24 cellular contexts compared by ENCODE assay signal in genomic region chr6:24078200-24078599, GRCh38. TPM values are rescaled to one million over a fixed set of nuclear protein-coding genes. Genes with fewer than 3 reads are reported as not detected.
A peak's percentile ranks its signal among the peaks of the same experiment; 100 is the strongest.
DNase-seq lines count a peak whose midpoint lies in the region; ATAC-seq, FAIRE-seq and TF ChIP-seq lines count a peak whose summit lies in the region.
"Had no signal": no experiment of that assay in that cellular context is flagged by ENCODE, and none has a peak within 500 bp of the region (broad histone marks: within the 10 kb centered on the region; RNA-seq: fewer than 3 reads in every experiment).

No MANE protein-coding gene starts in this region.

- H3K4me1 ChIP-seq in small intestine (ENCODE audit: control insufficient read depth in 2 of 2, insufficient read depth in 1 of 2, low read depth in 1 of 2, low read length in 1 of 2), result no peaks in the 10 kb centered on the region
- no peaks in the 10 kb centered on the region for H3K4me1 ChIP-seq in gastrocnemius medialis
- H3K4me1 ChIP-seq: A549, esophagus muscularis mucosa, Peyer's patch, prostate gland had no signal

- no peak for TF ChIP-seq POLR2A in gastrocnemius medialis (IDR thresholded peaks at IDR 0.05)

- H3K36me3 ChIP-seq in small intestine (ENCODE audit: control insufficient read depth in 2 of 2, insufficient read depth in 2 of 2, low read length in 2 of 2) (no peaks in the 10 kb centered on the region), gastrocnemius medialis (no peaks in the 10 kb centered on the region)
- H3K36me3 ChIP-seq: esophagus muscularis mucosa, Peyer's patch, prostate gland had no signal

- no peaks in the 10 kb centered on the region for H3K9me3 ChIP-seq in small intestine (ENCODE audit: control insufficient read depth, low read depth)
- H3K9me3 ChIP-seq in gastrocnemius medialis, result no peaks in the 10 kb centered on the region
- H3K9me3 ChIP-seq: A549, Peyer's patch, prostate gland had no signal

- DNase-seq in A172 (ENCODE audit: low spot score) (peak; percentile 4), GM12865 (ENCODE audit: low read depth) (peak; percentile 15), RPMI7951 (ENCODE audit: low read depth) (peak; percentile 1), inferior parietal cortex (ENCODE audit: extremely low spot score) (peak; percentile 57), small intestine (no peak), D341Med (ENCODE audit: low spot score) (no peak), gastrocnemius medialis (no peak), pons (ENCODE audit: low spot score) (no peak)
- DNase-seq: CD4-positive, alpha-beta memory T cell; effector CD4-positive, alpha-beta T cell; natural killer cell; NCI-H1105; NCI-H2171; Peyer's patch; SK-N-SH had no signal

- H3K4me3 ChIP-seq in GM12865 (ENCODE audit: low read depth, low read length), result no peak overlapping the region
- no peak overlapping the region for H3K4me3 ChIP-seq in small intestine (ENCODE audit: low read depth in 1 of 2, low read length in 2 of 2)
- H3K4me3 ChIP-seq in gastrocnemius medialis, result no peak overlapping the region
- H3K4me3 ChIP-seq: A549, esophagus muscularis mucosa, Peyer's patch, prostate gland had no signal

- TF ChIP-seq CTCF in GM12865 (IDR thresholded peaks at IDR 0.05; ENCODE audit: insufficient read depth, low read depth, low read length, missing control alignments) (no peak), gastrocnemius medialis (IDR thresholded peaks at IDR 0.05 in 4 of 5, conservative IDR thresholded peaks at IDR 0.05 in 1 of 5) (no peak)

- ATAC-seq in gastrocnemius medialis, result no peak
- ATAC-seq: A549; activated CD4-positive, CD25-positive, alpha-beta regulatory T cell treated with anti-CD3 and anti-CD28 coated beads, Interleukin-2, amount 50 U/mL, for 24 hours; HCT116; natural killer cell had no signal

- in situ Hi-C loops in gastrocnemius medialis (cut with MboI; ENCODE audit: low sequenced_read_pairs in 4 of 4), result no loop called here

- intact Hi-C loops in gastrocnemius medialis (cut with DNase I; ENCODE audit: low total_unique reads), result no loop called here

- no peak for FAIRE-seq in small intestine (lab: Jason Lieb, UNC)
- FAIRE-seq: A549, keratinocyte had no signal

- H3K27me3 ChIP-seq in small intestine (ENCODE audit: control insufficient read depth in 2 of 2, insufficient read depth in 2 of 2, low read length in 2 of 2) (no peaks in the 10 kb centered on the region), gastrocnemius medialis (no peaks in the 10 kb centered on the region)
- H3K27me3 ChIP-seq: esophagus muscularis mucosa, Peyer's patch had no signal

- 73 to 83% (median 83%) methylated on average over 3 of the region's 3 CpGs for WGBS in small intestine, 3 donors

- no peak overlapping the region for H3K27ac ChIP-seq in small intestine (ENCODE audit: low read depth in 1 of 2, low read length in 1 of 2)
- H3K27ac ChIP-seq in gastrocnemius medialis, result no peak overlapping the region
- H3K27ac ChIP-seq: A549, esophagus muscularis mucosa, KMS-11, Peyer's patch, prostate gland had no signal

RNA-seq across cellular contexts. Expression of gene NRSN1, which starts 47.8 kb away (rescaled TPM):
- total RNA-seq in A172 (2014; rRNA removed; shearing (Covaris generic)), result not detected in 2 replicates
- not detected in 2 replicates for total RNA-seq in RPMI7951 (2014; rRNA removed; shearing (Covaris generic))
- polyA plus RNA-seq in small intestine, result 1 to 10 TPM in 1 of 3 donors, not detected in 2; 2.4 TPM
- total RNA-seq in gastrocnemius medialis, result not detected
- total RNA-seq: activated CD8-positive, alpha-beta memory T cell treated with anti-CD3 and anti-CD28 coated beads for 36 hours; activated T-helper 1 cell treated with anti-CD3 and anti-CD28 coated beads, Interleukin-12 subunit alpha, Interleukin-12 subunit beta, Interleukin-2, Interleukin-4 antibody, amounts not matched to agents 30 ng/mL and 10 ng/mL and 1 ng/mL, durations not matched to agents 14 hours and 24 hours and 36 hours; CD4-positive, alpha-beta memory T cell; natural killer cell; Peyer's patch had no signal
- polyA plus RNA-seq: A549; CD4-positive, alpha-beta memory T cell; keratinocyte had no signal

Comparison
In these comparisons a context has a peak if more than half of its experiments do, and no peak if none do; other contexts are left out.
1. DNase-seq: peak in A172 (single experiment), GM12865 (single experiment), RPMI7951 (single experiment) and inferior parietal cortex (single experiment); none in small intestine (single experiment), D341Med (single experiment), gastrocnemius medialis (0 of 2) and pons (single experiment).